ENCODE assay signal across 28 cellular contexts in the genomic region with DNA sequence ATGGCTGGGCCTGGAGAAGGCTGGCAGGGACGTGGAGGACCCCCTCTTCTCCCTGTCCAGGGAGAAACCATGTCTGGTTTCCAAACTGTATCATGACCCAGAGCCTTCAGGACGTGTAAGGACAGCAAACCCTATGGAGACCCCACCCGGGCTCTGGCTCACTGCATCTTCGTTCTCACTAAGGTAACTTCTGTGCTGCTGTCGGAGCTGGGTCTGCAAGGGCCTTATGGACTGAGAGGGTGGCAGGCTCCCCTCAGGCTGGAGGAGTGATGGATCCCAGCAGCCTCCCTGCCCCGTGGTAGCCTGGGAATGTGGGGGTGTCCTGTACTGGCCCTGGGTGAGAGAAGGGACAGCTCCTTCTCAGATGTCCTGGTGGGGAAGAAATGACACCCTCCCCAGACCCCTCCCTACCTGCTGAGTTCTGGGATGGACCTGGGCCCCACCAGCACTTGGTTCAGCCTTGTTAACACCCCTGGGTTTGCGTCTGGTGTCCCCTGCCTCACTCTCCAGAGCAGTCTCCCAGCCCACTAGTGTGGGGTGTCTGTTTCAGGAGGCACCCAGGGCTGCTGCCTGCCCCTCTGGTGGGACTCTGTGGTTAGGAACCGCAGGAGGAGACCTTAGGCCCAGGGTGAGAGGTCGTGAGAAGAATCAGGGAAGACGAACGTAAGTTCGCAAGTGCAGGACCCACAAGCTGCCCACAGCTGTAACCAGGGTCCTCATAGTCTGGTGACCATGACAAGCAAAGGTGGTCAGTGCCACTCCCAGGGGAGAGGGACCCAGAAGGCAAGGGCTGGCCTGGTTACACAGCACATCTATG. TPM values are rescaled to one million over a fixed set of nuclear protein-coding genes. Genes with fewer than 3 reads are reported as not detected.
A peak's percentile ranks its signal among the peaks of the same experiment; 100 is the strongest.
DNase-seq lines count a peak whose midpoint lies in the region; ATAC-seq and TF ChIP-seq lines count a peak whose summit lies in the region.
"Had no signal": no experiment of that assay in that cellular context is flagged by ENCODE, and none has a peak within 500 bp of the region (broad histone marks: within the 10 kb centered on the region; RNA-seq: fewer than 3 reads in every experiment).

No MANE protein-coding gene starts in this region.

- POLR2A ChIA-PET in HEK293T (lab: Yijun Ruan, JAX) (no interaction called here), WTC11 (lab: Charles Lee) (no interaction called here)

- no peaks in the 10 kb centered on the region for H3K9me3 Mint-ChIP-seq in activated CD4-positive, alpha-beta T cell treated with anti-CD3 and anti-CD28 coated beads, Interleukin-2, amount 10 ng/mL, durations not matched to agents 24 days and 14 days
- H3K9me3 Mint-ChIP-seq in stimulated activated memory B cell treated with anti-CD40 and anti-IgM and Interleukin-4, amounts not matched to agents 10 μg/mL and 1 μg/mL and 100 μg/mL, for 72 hours = peaks cover 3% of the 10 kb centered on the region
- no peaks in the 10 kb centered on the region for H3K9me3 Mint-ChIP-seq in WTC11
- H3K9me3 Mint-ChIP-seq: CD8-positive, alpha-beta T cell had no signal

- intact Hi-C loops in activated CD4-positive, alpha-beta T cell treated with anti-CD3 and anti-CD28 coated beads, Interleukin-2, amount 10 ng/mL, durations not matched to agents 24 days and 14 days (cut with micrococcal nuclease) = no loop called here

- H3K27ac Mint-ChIP-seq in activated CD4-positive, alpha-beta T cell treated with anti-CD3 and anti-CD28 coated beads, Interleukin-2, amount 10 ng/mL, durations not matched to agents 24 days and 14 days = no peak overlapping the region
- no peak overlapping the region for H3K27ac Mint-ChIP-seq in stimulated activated memory B cell treated with anti-CD40 and anti-IgM and Interleukin-4, amounts not matched to agents 10 μg/mL and 1 μg/mL and 100 μg/mL, for 72 hours
- H3K27ac Mint-ChIP-seq in WTC11 = no peak overlapping the region
- H3K27ac Mint-ChIP-seq: B cell; CD8-positive, alpha-beta T cell had no signal

- ATAC-seq in stimulated activated memory B cell treated with anti-CD40 and anti-IgM and Interleukin-4, amounts not matched to agents 10 μg/mL and 1 μg/mL and 100 μg/mL, for 72 hours = peak; percentile 18
- no peak for ATAC-seq in WTC11
- no peak for ATAC-seq in HG03025 (IDR thresholded peaks at IDR 0.05; ENCODE audit: low FRiP score, unreplicated experiment)
- ATAC-seq: CD8-positive, alpha-beta T cell; PC-3 had no signal

- CTCF ChIA-PET in HEK293T (lab: Yijun Ruan, JAX) = no interaction called here
- CTCF ChIA-PET in WTC11 (lab: Charles Lee) = no interaction called here

- no peak overlapping the region for H3K4me3 Mint-ChIP-seq in activated CD4-positive, alpha-beta T cell treated with anti-CD3 and anti-CD28 coated beads, Interleukin-2, amount 10 ng/mL, durations not matched to agents 24 days and 14 days
- H3K4me3 Mint-ChIP-seq in stimulated activated memory B cell treated with anti-CD40 and anti-IgM and Interleukin-4, amounts not matched to agents 10 μg/mL and 1 μg/mL and 100 μg/mL, for 72 hours = no peak overlapping the region
- no peak overlapping the region for H3K4me3 Mint-ChIP-seq in WTC11
- H3K4me3 Mint-ChIP-seq: B cell; CD8-positive, alpha-beta T cell had no signal

- H3K4me1 Mint-ChIP-seq in activated CD4-positive, alpha-beta T cell treated with anti-CD3 and anti-CD28 coated beads, Interleukin-2, amount 10 ng/mL, durations not matched to agents 24 days and 14 days = no peaks in the 10 kb centered on the region
- H3K4me1 Mint-ChIP-seq in stimulated activated memory B cell treated with anti-CD40 and anti-IgM and Interleukin-4, amounts not matched to agents 10 μg/mL and 1 μg/mL and 100 μg/mL, for 72 hours = no peaks in the 10 kb centered on the region
- no peaks in the 10 kb centered on the region for H3K4me1 Mint-ChIP-seq in WTC11
- H3K4me1 Mint-ChIP-seq: B cell had no signal

- DNase-seq in activated CD4-positive, alpha-beta T cell treated with anti-CD3 and anti-CD28 coated beads, Interleukin-2, amount 10 ng/mL, durations not matched to agents 24 days and 14 days = peak; percentile 46
- no peak for DNase-seq in activated CD4-positive, alpha-beta T cell treated with anti-CD3 and anti-CD28 coated beads for 4 hours
- DNase-seq in HEK293T (ENCODE audit: extremely low spot score) (peak; percentile 1), iPS-NIHi7 (ENCODE audit: extremely low spot score) (peak; percentile 4), WTC11 (ENCODE audit: low spot score) (no peak), NCI-H128 (lab: John Stamatoyannopoulos, UW; ENCODE audit: unreplicated experiment) (no peak)
- DNase-seq: Caco-2; CD8-positive, alpha-beta T cell; EL; GDM1; HCEC 1CT; IMR-90; KG1; MM.1S; NCI-H1417; NCI-H1694; NCI-H2029 treated with DMSO at 0.1 percent for 48 hours; NCI-H446 treated with DMSO at 0.1 percent for 48 hours; NCI-H526; NCI-H82; NK-92 treated with Interleukin-12 subunit alpha and Interleukin-12 subunit beta, amount 100 ng/mL, for 24 hours; PC-3; Right ventricle myocardium superior had no signal

- no peak for TF ChIP-seq CTCF in WTC11 (IDR thresholded peaks at IDR 0.05)

- H3K36me3 Mint-ChIP-seq in activated CD4-positive, alpha-beta T cell treated with anti-CD3 and anti-CD28 coated beads, Interleukin-2, amount 10 ng/mL, durations not matched to agents 24 days and 14 days (ENCODE audit: low read depth) = no peaks in the 10 kb centered on the region
- no peaks in the 10 kb centered on the region for H3K36me3 Mint-ChIP-seq in stimulated activated memory B cell treated with anti-CD40 and anti-IgM and Interleukin-4, amounts not matched to agents 10 μg/mL and 1 μg/mL and 100 μg/mL, for 72 hours
- H3K36me3 Mint-ChIP-seq in WTC11 = no peaks in the 10 kb centered on the region
- H3K36me3 Mint-ChIP-seq: CD8-positive, alpha-beta T cell had no signal

- H3K27me3 Mint-ChIP-seq in activated CD4-positive, alpha-beta T cell treated with anti-CD3 and anti-CD28 coated beads, Interleukin-2, amount 10 ng/mL, durations not matched to agents 24 days and 14 days = peaks cover 8% of the 10 kb centered on the region
- peaks cover 24% of the 10 kb centered on the region for H3K27me3 Mint-ChIP-seq in stimulated activated memory B cell treated with anti-CD40 and anti-IgM and Interleukin-4, amounts not matched to agents 10 μg/mL and 1 μg/mL and 100 μg/mL, for 72 hours
- H3K27me3 Mint-ChIP-seq in WTC11 (ENCODE audit: low read depth) = no peaks in the 10 kb centered on the region; the same call in 1 of the 2 replicates
- H3K27me3 Mint-ChIP-seq: B cell had no signal

TF ChIP-seq in HEK293T, 16 proteins besides CTCF, POLR2A, EP300 and RAD21:
- TF ChIP-seq LEF1 (IDR thresholded peaks at IDR 0.05; ENCODE audit: borderline replicate concordance) (no peak), CTBP1 (IDR thresholded peaks at IDR 0.05; ENCODE audit: borderline replicate concordance) (no peak)

TF ChIP-seq in WTC11, 78 proteins besides CTCF, POLR2A, EP300 and RAD21:
- TF ChIP-seq JAZF1 (CRISPR knock-in tag; IDR thresholded peaks at IDR 0.05) (no peak), ZNF232 (CRISPR knock-in tag; IDR thresholded peaks at IDR 0.05) (no peak), RELA (CRISPR knock-in tag; IDR thresholded peaks at IDR 0.05; ENCODE audit: borderline replicate concordance) (no peak), ATF1 (CRISPR knock-in tag; IDR thresholded peaks at IDR 0.05) (no peak)
- TF ChIP-seq, protein P1, sequence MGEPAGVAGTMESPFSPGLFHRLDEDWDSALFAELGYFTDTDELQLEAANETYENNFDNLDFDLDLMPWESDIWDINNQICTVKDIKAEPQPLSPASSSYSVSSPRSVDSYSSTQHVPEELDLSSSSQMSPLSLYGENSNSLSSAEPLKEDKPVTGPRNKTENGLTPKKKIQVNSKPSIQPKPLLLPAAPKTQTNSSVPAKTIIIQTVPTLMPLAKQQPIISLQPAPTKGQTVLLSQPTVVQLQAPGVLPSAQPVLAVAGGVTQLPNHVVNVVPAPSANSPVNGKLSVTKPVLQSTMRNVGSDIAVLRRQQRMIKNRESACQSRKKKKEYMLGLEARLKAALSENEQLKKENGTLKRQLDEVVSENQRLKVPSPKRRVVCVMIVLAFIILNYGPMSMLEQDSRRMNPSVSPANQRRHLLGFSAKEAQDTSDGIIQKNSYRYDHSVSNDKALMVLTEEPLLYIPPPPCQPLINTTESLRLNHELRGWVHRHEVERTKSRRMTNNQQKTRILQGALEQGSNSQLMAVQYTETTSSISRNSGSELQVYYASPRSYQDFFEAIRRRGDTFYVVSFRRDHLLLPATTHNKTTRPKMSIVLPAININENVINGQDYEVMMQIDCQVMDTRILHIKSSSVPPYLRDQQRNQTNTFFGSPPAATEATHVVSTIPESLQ (CRISPR knock-in tag; IDR thresholded peaks at IDR 0.05) = no peak
- TF ChIP-seq, protein P2, sequence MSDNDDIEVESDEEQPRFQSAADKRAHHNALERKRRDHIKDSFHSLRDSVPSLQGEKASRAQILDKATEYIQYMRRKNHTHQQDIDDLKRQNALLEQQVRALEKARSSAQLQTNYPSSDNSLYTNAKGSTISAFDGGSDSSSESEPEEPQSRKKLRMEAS (CRISPR knock-in tag; IDR thresholded peaks at IDR 0.05) = no peak
TF ChIP-seq in WTC11: peak in this region for 0.

RNA-seq across cellular contexts. Expression of a gene that starts 6.6 kb away (rescaled TPM):
- not detected in 2 replicates for total RNA-seq in activated CD4-positive, alpha-beta T cell treated with anti-CD3 and anti-CD28 coated beads, Interleukin-2, amount 10 ng/mL, durations not matched to agents 24 days and 14 days
- 0.04 to 0.07 TPM (median 0.05 TPM) in 3 replicates for total RNA-seq in WTC11 (2021)
- total RNA-seq: B cell; Caco-2; CD8-positive, alpha-beta T cell; IMR-90; Right ventricle myocardium superior; RPMI7951 had no signal

RNA-seq across cellular contexts. Expression of a gene that starts 28.5 kb away (rescaled TPM):
- not detected in 2 replicates for total RNA-seq in activated CD4-positive, alpha-beta T cell treated with anti-CD3 and anti-CD28 coated beads, Interleukin-2, amount 10 ng/mL, durations not matched to agents 24 days and 14 days
- not detected in 3 replicates for total RNA-seq in WTC11 (2021)
- total RNA-seq: B cell; Caco-2; CD8-positive, alpha-beta T cell; H1; IMR-90; PC-3; Right ventricle myocardium superior; RPMI7951 had no signal

Comparison
In these comparisons a context has a peak if more than half of its experiments do, and no peak if none do; other contexts are left out.
1. DNase-seq: peak in activated CD4-positive, alpha-beta T cell treated with anti-CD3 and anti-CD28 coated beads, Interleukin-2, amount 10 ng/mL, durations not matched to agents 24 days and 14 days (single experiment), HEK293T (single experiment) and iPS-NIHi7 (single experiment); none in activated CD4-positive, alpha-beta T cell treated with anti-CD3 and anti-CD28 coated beads for 4 hours (0 of 2), WTC11 (single experiment) and NCI-H128 (single experiment).